ENCODE assay signal across 26 cellular contexts in genomic region chr13:39232401-39232980, GRCh38.
"Had no signal": no experiment of that assay in that cellular context is flagged by ENCODE, and none has a peak within 500 bp of the region (broad histone marks: within the 10 kb centered on the region; RNA-seq: fewer than 3 reads in every experiment).

No MANE protein-coding gene starts in this region.

- DNase-seq: cortex of kidney; effector memory CD8-positive, alpha-beta T cell; erythroblast; esophagus squamous epithelium; foreskin melanocyte; glutamatergic neuron; hypothalamus; immature natural killer cell; islet precursor cell; kidney glomerular epithelial cell; mesenchymal stem cell; mucosa of descending colon; naive B cell; stimulated activated CD4-positive, alpha-beta T cell treated with anti-CD3 and anti-CD28 coated beads, Interleukin-15, amount 100 ng/mL, for 24 hours; stimulated activated CD4-positive, alpha-beta T cell treated with anti-CD3 and anti-CD28 coated beads, Interleukin-2, amount 100 ng/mL, for 48 hours; stimulated activated naive CD4-positive, alpha-beta T cell; stimulated activated naive CD8-positive, alpha-beta T cell treated with anti-CD3 and anti-CD28 coated beads, Interleukin-15, amount 100 ng/mL, for 72 hours; transverse colon; upper lobe of right lung; uterus had no signal

- H3K4me3 ChIP-seq: esophagus squamous epithelium, mucosa of descending colon, neural progenitor cell, prostate gland, right atrium auricular region, skin epidermis, suprapubic skin, transverse colon, upper lobe of right lung, uterus had no signal

- H3K27me3 ChIP-seq: neural progenitor cell, right atrium auricular region, suprapubic skin, transverse colon, upper lobe of right lung, uterus had no signal

- H3K27ac ChIP-seq: esophagus squamous epithelium, neural progenitor cell, prostate gland, right atrium auricular region, skin epidermis, suprapubic skin, transverse colon, upper lobe of right lung, uterus had no signal

- H2AFZ ChIP-seq: neural progenitor cell had no signal

- H3K9me3 ChIP-seq: esophagus squamous epithelium, mucosa of descending colon, prostate gland, right atrium auricular region, suprapubic skin, transverse colon, upper lobe of right lung, uterus had no signal

- H3K9ac ChIP-seq: neural progenitor cell had no signal

- ATAC-seq: effector memory CD8-positive, alpha-beta T cell; mucosa of descending colon; natural killer cell treated with Interleukin-12 subunit alpha and Interleukin-12 subunit beta and Interleukin-15 and Interleukin-18, amount 100 ng/mL, for 72 hours; stimulated activated naive CD8-positive, alpha-beta T cell treated with anti-CD3 and anti-CD28 coated beads, Interleukin-15, amount 100 ng/mL, for 72 hours; upper lobe of right lung had no signal

- H3K4me1 ChIP-seq: esophagus squamous epithelium, prostate gland, right atrium auricular region, suprapubic skin, transverse colon, upper lobe of right lung, uterus had no signal

- H3K4me2 ChIP-seq: neural progenitor cell had no signal

- H3K36me3 ChIP-seq: esophagus squamous epithelium, neural progenitor cell, prostate gland, right atrium auricular region, suprapubic skin, transverse colon, upper lobe of right lung, uterus had no signal
